In genomic region chr9:108486791-108487190, GRCh38 we compare ENCODE assay signal across 23 cellular contexts.
A peak's percentile ranks its signal among the peaks of the same experiment; 100 is the strongest.
DNase-seq lines count a peak whose midpoint lies in the region; ATAC-seq and TF ChIP-seq lines count a peak whose summit lies in the region.
"Had no signal": no experiment of that assay in that cellular context is flagged by ENCODE, and none has a peak within 500 bp of the region (broad histone marks: within the 10 kb centered on the region; RNA-seq: fewer than 3 reads in every experiment).

No MANE protein-coding gene starts in this region.

- no peak overlapping the region for H3K4me3 ChIP-seq in mammary epithelial cell (replicated peaks in 1 of 3; ENCODE audit: insufficient read depth in 1 of 3, low read depth in 2 of 3, low read length in 3 of 3)
- H3K4me3 ChIP-seq in breast epithelium: no peak overlapping the region
- H3K4me3 ChIP-seq: dorsolateral prefrontal cortex, right atrium auricular region had no signal

- no peaks in the 10 kb centered on the region for H4K20me1 ChIP-seq in mammary epithelial cell (ENCODE audit: insufficient read depth, low read length)

- H3K4me2 ChIP-seq in mammary epithelial cell (ENCODE audit: insufficient read depth, low read depth, low read length): no peak overlapping the region

- TF ChIP-seq POLR2A in breast epithelium (IDR thresholded peaks at IDR 0.05): no peak

- H3K79me2 ChIP-seq in mammary epithelial cell (ENCODE audit: insufficient read depth, low read length): no peaks in the 10 kb centered on the region

- no peak for TF ChIP-seq CTCF in mammary epithelial cell (conservative IDR thresholded peaks at IDR 0.05 in 1 of 2, IDR thresholded peaks at IDR 0.05 in 1 of 2; ENCODE audit: extremely low read depth in 1 of 2, insufficient read depth in 1 of 2, low read depth in 1 of 2, low read length in 2 of 2)
- TF ChIP-seq CTCF in breast epithelium (IDR thresholded peaks at IDR 0.05): no peak

- H3K27me3 ChIP-seq in mammary epithelial cell (ENCODE audit: insufficient read depth, low read length) (no peaks in the 10 kb centered on the region), breast epithelium (no peaks in the 10 kb centered on the region)
- H3K27me3 ChIP-seq: right atrium auricular region had no signal

- peak; percentile 81 for DNase-seq in mammary epithelial cell
- DNase-seq in breast epithelium (ENCODE audit: low spot score in 2 of 2): no peak
- peak; percentile 71 for DNase-seq in NOMO-1 treated with DMSO at 0.1 percent for 48 hours (lab: John Stamatoyannopoulos, UW; ENCODE audit: unreplicated experiment)
- DNase-seq in fibroblast of peridontal ligament (ENCODE audit: extremely low read depth): peak; percentile 42
- no peak for DNase-seq in NK-92 treated with Interleukin-12 subunit alpha and Interleukin-12 subunit beta, amount 100 ng/mL, for 24 hours (lab: John Stamatoyannopoulos, UW)
- no peak for DNase-seq in activated CD4-positive, alpha-beta T cell treated with anti-CD3 and anti-CD28 coated beads for 4 hours
- DNase-seq in NCI-H82 treated with DMSO at 0.1 percent for 48 hours (lab: John Stamatoyannopoulos, UW; ENCODE audit: unreplicated experiment): no peak
- DNase-seq: activated B cell treated with CpG ODN at 0.5 μM for 24 hours; activated CD8-positive, alpha-beta T cell treated with anti-CD3 and anti-CD28 coated beads, Interleukin-2, amount 10 ng/mL, durations not matched to agents 7 days and 5 days; activated T-cell treated with anti-CD3 and anti-CD28 coated beads, Interleukin-2, amount 50 U/mL, for 48 hours; CD4-positive, CD25-positive, alpha-beta regulatory T cell; DMS79; dorsolateral prefrontal cortex; head of caudate nucleus; NCI-H1417 treated with DMSO at 0.1 percent for 48 hours; NCI-H2171 treated with DMSO at 0.1 percent for 48 hours; Right ventricle myocardium superior; stimulated activated naive CD8-positive, alpha-beta T cell treated with anti-CD3 and anti-CD28 coated beads, Interleukin-15, amount 100 ng/mL, for 72 hours; T-helper 17 cell had no signal

- 23% methylated on average over 2 of the region's 2 CpGs for WGBS in mammary epithelial cell (ENCODE audit: low coverage, missing lambda C conversion rate)

- H3K27ac ChIP-seq in mammary epithelial cell (ENCODE audit: insufficient read depth, low read depth, low read length): no peak overlapping the region
- H3K27ac ChIP-seq in breast epithelium: no peak overlapping the region
- H3K27ac ChIP-seq: dorsolateral prefrontal cortex, neutrophil, right atrium auricular region had no signal

- H3K9me3 ChIP-seq in mammary epithelial cell (replicated peaks; ENCODE audit: insufficient read depth, low read length) (no peaks in the 10 kb centered on the region), breast epithelium (no peaks in the 10 kb centered on the region)
- H3K9me3 ChIP-seq: neutrophil, right atrium auricular region had no signal

- intact Hi-C loops in mammary epithelial cell (cut with micrococcal nuclease): no loop called here
- intact Hi-C loops in breast epithelium (cut with DNase I; ENCODE audit: low total_unique reads): no loop called here

- no TSS peak for BruUV-seq in mammary epithelial cell (replicated peaks; lab: Mats Ljungman, UMichigan)

- H3K4me1 ChIP-seq in mammary epithelial cell (ENCODE audit: insufficient read depth, low read length): peaks cover 41% of the 10 kb centered on the region
- H3K4me1 ChIP-seq in breast epithelium: no peaks in the 10 kb centered on the region
- H3K4me1 ChIP-seq: right atrium auricular region had no signal

- H3K36me3 ChIP-seq in mammary epithelial cell (ENCODE audit: insufficient read depth, low read length): no peaks in the 10 kb centered on the region
- H3K36me3 ChIP-seq in breast epithelium: no peaks in the 10 kb centered on the region
- H3K36me3 ChIP-seq: neutrophil, right atrium auricular region had no signal

- no peak for ATAC-seq in GM21723 (IDR thresholded peaks at IDR 0.05; ENCODE audit: unreplicated experiment)
- ATAC-seq: activated CD8-positive, alpha-beta T cell treated with anti-CD3 and anti-CD28 coated beads, Interleukin-2, amount 10 ng/mL, durations not matched to agents 7 days and 5 days; esophagus mucosa; stimulated activated naive CD8-positive, alpha-beta T cell treated with anti-CD3 and anti-CD28 coated beads, Interleukin-15, amount 100 ng/mL, for 72 hours; T-helper 17 cell had no signal

- dilution Hi-C loops in mammary epithelial cell (cut with HindIII; ENCODE audit: low sequenced_read_pairs): no loop called here

- no peak overlapping the region for H3K9ac ChIP-seq in mammary epithelial cell (ENCODE audit: insufficient read depth, low read length)

- in situ Hi-C loops in mammary epithelial cell (cut with MboI; ENCODE audit: low sequenced_read_pairs in 2 of 2): no loop called here

- CTCF ChIA-PET in mammary epithelial cell (lab: Charles Lee; ENCODE audit: low non-redundant PET): interaction anchor here (0.7 kb wide), 1 partner anchor 42 kb away, joined by 3 read pairs; no protein-coding TSS in a partner anchor

- H2AFZ ChIP-seq in mammary epithelial cell (ENCODE audit: low read depth, low read length): no peak overlapping the region

Comparison
In these comparisons a context has a peak if more than half of its experiments do, and no peak if none do; other contexts are left out.
1. DNase-seq: peak in mammary epithelial cell (single experiment), NOMO-1 treated with DMSO at 0.1 percent for 48 hours (single experiment) and fibroblast of peridontal ligament (single experiment); none in breast epithelium (0 of 2), NK-92 treated with Interleukin-12 subunit alpha and Interleukin-12 subunit beta, amount 100 ng/mL, for 24 hours (single experiment), activated CD4-positive, alpha-beta T cell treated with anti-CD3 and anti-CD28 coated beads for 4 hours (0 of 2) and NCI-H82 treated with DMSO at 0.1 percent for 48 hours (single experiment).